Comparison of ENCODE assay signal across 19 cellular contexts in the genomic region with DNA sequence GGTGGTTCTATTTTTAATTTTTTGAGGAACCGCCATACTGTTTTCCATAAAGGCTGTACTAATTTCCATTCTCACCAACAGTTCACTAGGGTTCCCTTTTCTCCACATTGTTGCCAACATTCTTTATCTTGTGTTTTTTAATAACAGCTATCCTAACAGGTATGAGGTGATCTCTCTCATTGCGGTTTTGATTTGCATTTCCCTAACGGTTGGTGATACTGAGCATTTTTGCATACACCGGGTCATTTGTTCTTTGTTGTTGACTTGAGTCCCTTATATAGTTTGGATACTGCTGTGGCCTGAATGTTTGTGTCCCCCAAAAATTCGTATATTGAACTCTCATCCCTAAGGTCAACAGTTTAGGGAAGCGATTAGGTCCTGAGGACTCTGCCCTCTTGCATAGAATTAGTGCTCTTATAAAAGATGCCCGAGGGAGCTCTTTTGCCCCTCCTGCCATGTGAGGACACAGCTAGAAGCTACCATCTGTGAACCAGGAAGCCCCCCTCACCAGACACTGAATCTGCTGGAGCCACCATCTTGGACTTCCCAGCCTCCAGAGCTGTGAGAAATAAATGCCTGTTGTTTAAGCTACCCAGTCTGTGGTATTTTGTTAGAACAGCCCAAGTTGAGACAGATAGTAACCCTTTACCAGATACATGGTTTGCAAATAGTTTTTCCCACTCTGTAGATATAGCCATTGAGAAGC.
"Had no signal": no experiment of that assay in that cellular context is flagged by ENCODE, and none has a peak within 500 bp of the region (broad histone marks: within the 10 kb centered on the region; RNA-seq: fewer than 3 reads in every experiment).

No MANE protein-coding gene starts in this region.

- ATAC-seq: activated CD4-positive, CD25-positive, alpha-beta regulatory T cell treated with anti-CD3 and anti-CD28 coated beads, Interleukin-2, amount 50 U/mL, for 24 hours; esophagus mucosa; gastroesophageal sphincter; heart left ventricle; naive thymus-derived CD8-positive, alpha-beta T cell; pancreas; sciatic nerve had no signal

- H3K27ac Mint-ChIP-seq: activated CD4-positive, alpha-beta T cell treated with anti-CD3 and anti-CD28 coated beads, Interleukin-2, amount 10 ng/mL, durations not matched to agents 7 days and 5 days had no signal

- H3K4me2 ChIP-seq: smooth muscle cell had no signal

- H3K4me3 ChIP-seq: gastroesophageal sphincter, heart left ventricle, left ventricle myocardium inferior, pancreas, smooth muscle cell, stomach, vagina had no signal

- H3K9me3 ChIP-seq: gastroesophageal sphincter, heart left ventricle, left ventricle myocardium inferior, neutrophil, pancreas, stomach, vagina had no signal

- H3K27me3 ChIP-seq: gastroesophageal sphincter, heart left ventricle, neutrophil, pancreas, stomach, vagina had no signal

- H3K27ac ChIP-seq: gastroesophageal sphincter, heart left ventricle, left ventricle myocardium inferior, neutrophil, pancreas, stomach, vagina had no signal

- H3K27me3 Mint-ChIP-seq: activated CD4-positive, alpha-beta T cell treated with anti-CD3 and anti-CD28 coated beads, Interleukin-2, amount 10 ng/mL, durations not matched to agents 7 days and 5 days; activated naive CD4-positive, alpha-beta T cell treated with anti-CD3 and anti-CD28 coated beads, Interleukin-2, amount 10 ng/mL, durations not matched to agents 7 days and 5 days; dendritic cell treated with granulocyte-macrophage colony-stimulating factor and Interleukin-4, amounts not matched to agents 40 ng/mL and 50 ng/mL, for 4 days; naive thymus-derived CD8-positive, alpha-beta T cell had no signal

- DNase-seq: activated CD4-positive, alpha-beta T cell treated with anti-CD3 and anti-CD28 coated beads, Interleukin-2, amount 10 ng/mL, durations not matched to agents 7 days and 5 days; activated naive CD4-positive, alpha-beta T cell treated with anti-CD3 and anti-CD28 coated beads, Interleukin-2, amount 10 ng/mL, durations not matched to agents 7 days and 5 days; effector CD8-positive, alpha-beta T cell; heart left ventricle; left ventricle myocardium inferior; naive thymus-derived CD8-positive, alpha-beta T cell; pancreas; stimulated activated CD4-positive, alpha-beta T cell treated with anti-CD3 and anti-CD28 coated beads, Interleukin-4, amount 100 ng/mL, for 1 hour; stomach; T-helper 9 cell; trophoblast cell had no signal

- H3K4me3 Mint-ChIP-seq: activated CD4-positive, alpha-beta T cell treated with anti-CD3 and anti-CD28 coated beads, Interleukin-2, amount 10 ng/mL, durations not matched to agents 7 days and 5 days; activated naive CD4-positive, alpha-beta T cell treated with anti-CD3 and anti-CD28 coated beads, Interleukin-2, amount 10 ng/mL, durations not matched to agents 7 days and 5 days; dendritic cell treated with granulocyte-macrophage colony-stimulating factor and Interleukin-4, amounts not matched to agents 40 ng/mL and 50 ng/mL, for 4 days had no signal

- H3K9me3 Mint-ChIP-seq: activated CD4-positive, alpha-beta T cell treated with anti-CD3 and anti-CD28 coated beads, Interleukin-2, amount 10 ng/mL, durations not matched to agents 7 days and 5 days; activated naive CD4-positive, alpha-beta T cell treated with anti-CD3 and anti-CD28 coated beads, Interleukin-2, amount 10 ng/mL, durations not matched to agents 7 days and 5 days; dendritic cell treated with granulocyte-macrophage colony-stimulating factor and Interleukin-4, amounts not matched to agents 40 ng/mL and 50 ng/mL, for 4 days; naive thymus-derived CD8-positive, alpha-beta T cell had no signal
